ENCODE assay signal across 8 cellular contexts in genomic region chr12:12356886-12357696, GRCh38. TPM values are rescaled to one million over a fixed set of nuclear protein-coding genes. Genes with fewer than 3 reads are reported as not detected.
DNase-seq lines count a peak whose midpoint lies in the region; ATAC-seq, FAIRE-seq and TF ChIP-seq lines count a peak whose summit lies in the region.

BORCS5 (plus strand) TSS chr12:12357078; CDS start chr12:12357452, 374 bp downstream.

- H3K4me1 Mint-ChIP-seq in T-cell, result peaks cover 50 to 58% (median 53%) of the 10 kb centered on the region in 3 donors
- H3K4me1 Mint-ChIP-seq in type B pancreatic cell (ENCODE audit: unreplicated experiment), result peaks cover 4% of the 10 kb centered on the region

- TF ChIP-seq POLR2A in GM12892 (IDR thresholded peaks at IDR 0.05; ENCODE audit: low read depth, low read length), result peak; percentile 97
- TF ChIP-seq POLR2A in adrenal gland (IDR thresholded peaks at IDR 0.05), result peak; percentile 95 to 99
- peak; percentile 81 to 98 for TF ChIP-seq POLR2A in heart left ventricle (IDR thresholded peaks at IDR 0.05)

- POLR2A ChIA-PET in T-cell (lab: Charles Lee), result interaction anchor here (0.6 to 2.5 kb wide), 33 partner anchors 10 to 379 kb away, joined by 3 to 17 read pairs (median 4); partner anchors contain the start of genes CREBL2 (in 1 of the 2) and LRP6 (in 1 of the 2)

- H3K9me3 ChIP-seq in adrenal gland (replicated peaks in 1 of 3), result no peaks in the 10 kb centered on the region
- H3K9me3 ChIP-seq in heart left ventricle, result no peaks in the 10 kb centered on the region

- no peaks in the 10 kb centered on the region for H3K27me3 ChIP-seq in adrenal gland
- H3K27me3 ChIP-seq in heart left ventricle, result no peaks in the 10 kb centered on the region

- H3K9me3 Mint-ChIP-seq in T-cell, result no peaks in the 10 kb centered on the region
- no peaks in the 10 kb centered on the region for H3K9me3 Mint-ChIP-seq in type B pancreatic cell

- H3K4me1 ChIP-seq in adrenal gland (replicated peaks in 1 of 2) (peaks cover 0 to 7% of the 10 kb centered on the region in 2 donors), heart left ventricle (peaks cover 0 to 33% (median 12%) of the 10 kb centered on the region in 12 donors)

- H3K4me3 ChIP-seq in adrenal gland (peak within 1 kb of the TSS; percentile 17 to 86 (median 50)), heart left ventricle (peak within 1 kb of the TSS; percentile 61 to 98 (median 86))

- 0 to 1% (median 1%) methylated on average over 42 to 70 of the region's 70 CpGs for WGBS in adrenal gland, 4 donors
- WGBS in heart left ventricle, 4 donors, result 0 to 1% (median 1%) methylated on average over 41 to 70 of the region's 70 CpGs

- CTCF ChIA-PET in T-cell (lab: Charles Lee), result interaction anchor here (0.5 to 3.0 kb wide), 28 partner anchors 8 to 868 kb away, joined by 3 to 29 read pairs (median 3); partner anchors contain the start of gene DUSP16 (in 1 of the 2)

- H3K27ac Mint-ChIP-seq in T-cell (peak within 1 kb of the TSS; percentile 94 to 96), type B pancreatic cell (peak within 1 kb of the TSS; percentile 96)

- TF ChIP-seq CTCF in adrenal gland (IDR thresholded peaks at IDR 0.05), result peak in 3 of 6 experiments; percentile 14 to 28 (median 14)
- peak in 7 of 12 donors; percentile 16 to 45 (median 31) for TF ChIP-seq CTCF in heart left ventricle (IDR thresholded peaks at IDR 0.05)
- TF ChIP-seq CTCF in type B pancreatic cell (conservative IDR thresholded peaks at IDR 0.05), result peak; percentile 47

- H3K4me3 Mint-ChIP-seq in T-cell, result peak within 1 kb of the TSS; percentile 87 to 96 (median 93)
- peak within 1 kb of the TSS; percentile 92 for H3K4me3 Mint-ChIP-seq in type B pancreatic cell

- H3K36me3 ChIP-seq in adrenal gland (replicated peaks in 1 of 2), result no peaks in the 10 kb centered on the region
- peaks cover 0 to 10% (median under 1%) of the 10 kb centered on the region in 9 donors for H3K36me3 ChIP-seq in heart left ventricle

- DNase-seq in GM12892 (ENCODE audit: insufficient read length), result peak; percentile 78
- DNase-seq in NCI-H1436 treated with DMSO at 0.1 percent for 48 hours (lab: John Stamatoyannopoulos, UW), result peak; percentile 86
- DNase-seq in T-cell, result peak; percentile 97 to 99 (median 98)
- peak; percentile 96 to 98 (median 97) for DNase-seq in adrenal gland
- peak; percentile 96 to 98 (median 98) for DNase-seq in heart left ventricle
- peak; percentile 98 for DNase-seq in pons (ENCODE audit: low spot score)
- DNase-seq in type B pancreatic cell (ENCODE audit: extremely low spot score, unreplicated experiment), result peak; percentile 91

- intact Hi-C loops in adrenal gland (cut with DNase I) (no loop called here), heart left ventricle (cut with DNase I) (loop anchor here in 2 of 10 donors (5.0 kb wide), 2 partner anchors 205 to 255 kb away; partner anchors contain the start of genes CREBL2 (in 1 of the 2) and DUSP16 (in 1 of the 2))

- H3K27ac ChIP-seq in adrenal gland, result peak within 1 kb of the TSS; percentile 89 to 98 (median 95)
- H3K27ac ChIP-seq in heart left ventricle, result peak within 1 kb of the TSS; percentile 87 to 99 (median 96)

- FAIRE-seq in GM12892 (lab: Jason Lieb, UNC), result peak; percentile 99

- H3K36me3 Mint-ChIP-seq in T-cell (peaks cover 10% of the 10 kb centered on the region), type B pancreatic cell (peaks cover 6% of the 10 kb centered on the region)

- no peaks in the 10 kb centered on the region for H3K27me3 Mint-ChIP-seq in T-cell
- H3K27me3 Mint-ChIP-seq in type B pancreatic cell, result no peaks in the 10 kb centered on the region

- ATAC-seq in HG02852 (IDR thresholded peaks at IDR 0.05; ENCODE audit: unreplicated experiment) (peak; percentile 92), T-cell (replicated peaks in 1 of 4) (peak; percentile 90 to 96 (median 91)), heart left ventricle (peak; percentile 95 to 99 (median 98))

RNA-seq across cellular contexts. Expression of gene BORCS5, which starts in this region (rescaled TPM):
- polyA plus RNA-seq in GM12892 (2012; ENCODE audit: missing spikeins), result 8.9 TPM
- total RNA-seq in T-cell (10 to 100 TPM; 18.0 to 34.0 (median 25.5) TPM), adrenal gland (10 to 100 TPM in 6 of 8 donors, 1 to 10 TPM in 2; 8.5 to 30.1 (median 15.1) TPM), heart left ventricle (10 to 100 TPM in 6 of 9 donors, 1 to 10 TPM in 3; 7.6 to 21.3 (median 12.3) TPM), type B pancreatic cell (ENCODE audit: low replicate concordance) (14.4 and 20.1 TPM in 2 replicates)
- polyA plus RNA-seq in adrenal gland (1 to 10 TPM; 3.6 to 8.5 (median 5.5) TPM), heart left ventricle (1 to 10 TPM; 3.9 to 8.5 TPM)

Comparison
In these comparisons a context has a peak if more than half of its experiments do, and no peak if none do; other contexts are left out.
1. Peak in every context shown above with its lines: DNase-seq, ATAC-seq, H3K4me3 ChIP-seq and H3K27ac ChIP-seq.